Comparison of ENCODE assay signal across 1 cellular context in the genomic region with DNA sequence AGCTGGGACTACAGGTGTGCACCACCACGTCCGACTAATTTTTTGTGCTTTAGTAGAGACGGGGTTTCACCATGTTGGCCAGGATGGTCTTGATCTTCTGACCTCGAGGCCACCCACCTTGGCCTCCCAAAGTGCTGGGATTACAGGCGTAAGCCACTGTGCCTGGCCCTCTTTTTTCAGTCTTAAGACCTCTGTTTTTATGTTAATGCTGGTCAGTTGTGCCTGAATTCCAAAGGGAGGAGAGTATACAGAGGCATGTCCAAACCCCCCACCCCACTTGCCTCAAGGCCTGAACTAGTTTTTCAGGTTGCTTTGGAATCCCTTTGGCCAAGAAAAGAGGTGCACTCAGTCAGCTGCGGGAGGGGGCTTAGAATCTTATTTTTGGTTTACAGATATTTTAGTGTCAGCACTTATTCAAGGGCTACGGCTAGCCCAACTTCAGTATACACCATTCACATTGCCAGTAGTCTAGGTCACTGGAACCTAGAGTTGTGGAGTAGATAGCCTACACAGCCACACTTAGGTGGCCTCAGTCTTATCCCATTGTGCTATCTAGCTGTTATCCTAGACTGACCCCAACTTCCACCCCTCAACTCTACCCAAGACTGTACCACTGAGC.
TF ChIP-seq lines count a peak whose summit lies in the region.

No MANE protein-coding gene starts in this region.

TF ChIP-seq in H1, 55 proteins besides CTCF, POLR2A, EP300 and RAD21:
- no peak for TF ChIP-seq NRF1 (IDR thresholded peaks at IDR 0.05; ENCODE audit: low read depth, low read length)
- TF ChIP-seq YY1 (IDR thresholded peaks at IDR 0.05; ENCODE audit: low read depth, low read length), result no peak
- TF ChIP-seq ASH2L (IDR thresholded peaks at IDR 0.05; ENCODE audit: low read length), result peak; percentile 82
- TF ChIP-seq, protein P1, sequence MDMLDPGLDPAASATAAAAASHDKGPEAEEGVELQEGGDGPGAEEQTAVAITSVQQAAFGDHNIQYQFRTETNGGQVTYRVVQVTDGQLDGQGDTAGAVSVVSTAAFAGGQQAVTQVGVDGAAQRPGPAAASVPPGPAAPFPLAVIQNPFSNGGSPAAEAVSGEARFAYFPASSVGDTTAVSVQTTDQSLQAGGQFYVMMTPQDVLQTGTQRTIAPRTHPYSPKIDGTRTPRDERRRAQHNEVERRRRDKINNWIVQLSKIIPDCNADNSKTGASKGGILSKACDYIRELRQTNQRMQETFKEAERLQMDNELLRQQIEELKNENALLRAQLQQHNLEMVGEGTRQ (IDR thresholded peaks at IDR 0.05; ENCODE audit: low read length), result no peak
- TF ChIP-seq SP1 (IDR thresholded peaks at IDR 0.05; ENCODE audit: low read depth, low read length), result peak; percentile 79
- TF ChIP-seq TAF1 (IDR thresholded peaks at IDR 0.05; ENCODE audit: low read depth, low read length), result peak; percentile 31; the same call in 1 of the 2 replicates
- TF ChIP-seq TEAD4 (IDR thresholded peaks at IDR 0.05; ENCODE audit: low read depth, low read length), result peak; percentile 31; the same call in 1 of the 2 replicates
- TF ChIP-seq, protein P2, sequence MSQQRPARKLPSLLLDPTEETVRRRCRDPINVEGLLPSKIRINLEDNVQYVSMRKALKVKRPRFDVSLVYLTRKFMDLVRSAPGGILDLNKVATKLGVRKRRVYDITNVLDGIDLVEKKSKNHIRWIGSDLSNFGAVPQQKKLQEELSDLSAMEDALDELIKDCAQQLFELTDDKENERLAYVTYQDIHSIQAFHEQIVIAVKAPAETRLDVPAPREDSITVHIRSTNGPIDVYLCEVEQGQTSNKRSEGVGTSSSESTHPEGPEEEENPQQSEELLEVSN (IDR thresholded peaks at IDR 0.05), result no peak
- TF ChIP-seq BRCA1 (IDR thresholded peaks at IDR 0.05; ENCODE audit: low read depth, low read length), result no peak
- peak; percentile 93; the same call in 1 of the 2 replicates for TF ChIP-seq RBBP5 (IDR thresholded peaks at IDR 0.05; ENCODE audit: borderline replicate concordance, low read depth, low read length)
